In the genomic region with DNA sequence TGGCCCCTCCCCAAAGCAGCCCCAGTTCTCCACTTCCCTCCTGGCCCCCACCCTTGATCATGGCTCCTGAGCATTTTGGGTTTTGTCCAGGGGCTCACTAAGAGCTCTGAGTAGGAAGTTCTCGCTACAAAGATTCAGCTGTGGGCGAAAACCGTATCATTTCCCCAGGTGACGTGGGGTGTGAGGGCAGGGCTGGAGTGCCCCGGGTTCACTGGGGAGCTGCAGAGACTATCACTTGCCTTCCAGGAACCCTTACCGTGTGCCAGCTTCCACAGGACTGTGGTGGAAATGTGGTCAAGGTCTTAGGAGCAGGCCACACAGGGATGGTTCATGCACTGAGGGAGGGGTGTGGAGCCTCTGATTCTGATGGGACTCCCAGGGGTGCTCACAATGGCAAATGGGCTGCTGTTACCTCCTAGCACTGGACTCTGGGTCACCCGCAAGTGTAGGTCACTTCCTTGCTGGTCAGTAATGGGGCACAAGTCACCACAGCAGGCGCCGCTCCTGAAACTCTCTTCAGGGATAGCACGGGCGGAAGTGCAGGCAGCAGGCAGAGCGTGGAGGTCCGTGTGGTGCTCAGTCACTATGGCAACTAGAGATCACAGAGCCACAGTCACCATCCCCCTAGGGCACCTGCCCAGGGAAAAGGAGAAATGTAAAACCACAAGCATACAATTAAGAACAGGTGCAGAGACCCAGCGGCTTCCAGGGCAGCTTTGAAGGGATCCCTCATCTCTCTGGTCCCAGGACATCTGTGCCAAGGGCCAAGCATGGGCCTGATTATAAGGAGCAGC, we compare ENCODE assay signal across 9 cellular contexts. TPM values are rescaled to one million over a fixed set of nuclear protein-coding genes. Genes with fewer than 3 reads are reported as not detected.
A peak's percentile ranks its signal among the peaks of the same experiment; 100 is the strongest.
DNase-seq lines count a peak whose midpoint lies in the region; ATAC-seq and TF ChIP-seq lines count a peak whose summit lies in the region.
"Had no signal": no experiment of that assay in that cellular context is flagged by ENCODE, and none has a peak within 500 bp of the region (broad histone marks: within the 10 kb centered on the region; RNA-seq: fewer than 3 reads in every experiment).

No MANE protein-coding gene starts in this region.

- POLR2A ChIA-PET in CD4-positive, alpha-beta T cell (lab: Charles Lee): interaction anchor here (1.2 to 1.3 kb wide), 2 partner anchors 38 to 57 kb away, joined by 3 read pairs; a partner anchor contains a TSS

- H3K79me2 ChIP-seq in osteoblast (ENCODE audit: insufficient read depth, low read length): no peaks in the 10 kb centered on the region

- peaks cover 75% of the 10 kb centered on the region for H3K4me1 Mint-ChIP-seq in CD4-positive, alpha-beta T cell (ENCODE audit: low read depth)
- peaks cover 49% of the 10 kb centered on the region for H3K4me1 Mint-ChIP-seq in memory B cell

- CTCF ChIA-PET in CD4-positive, alpha-beta T cell (lab: Charles Lee): no interaction called here

- TF ChIP-seq CTCF in CD4-positive, alpha-beta T cell (IDR thresholded peaks at IDR 0.05): no peak
- TF ChIP-seq CTCF in osteoblast (IDR thresholded peaks at IDR 0.05; ENCODE audit: extremely low read depth, low read depth, low read length): no peak

- H3K27me3 ChIP-seq in CD4-positive, alpha-beta T cell (ENCODE audit: control insufficient read depth, insufficient read depth, low read length): no peaks in the 10 kb centered on the region
- no peaks in the 10 kb centered on the region for H3K27me3 ChIP-seq in osteoblast (ENCODE audit: insufficient read depth, low read length)

- no peak overlapping the region for H2AFZ ChIP-seq in osteoblast (ENCODE audit: low read length)

- H4K20me1 ChIP-seq in osteoblast (ENCODE audit: insufficient read depth, low read length): no peaks in the 10 kb centered on the region

- peak in 9 of 10 experiments; percentile 23 to 72 (median 46) for DNase-seq in CD4-positive, alpha-beta T cell
- DNase-seq in SHP77 (lab: John Stamatoyannopoulos, UW): peak; percentile 73 to 78
- DNase-seq in memory B cell (ENCODE audit: low spot score in 2 of 2): peak; percentile 71 to 82
- no peak for DNase-seq in AG08395 (ENCODE audit: low spot score)
- DNase-seq in C1 segment of cervical spinal cord (lab: John Stamatoyannopoulos, UW): no peak
- DNase-seq in osteoblast (ENCODE audit: insufficient read length, low spot score, missing footprints): no peak

- no peak overlapping the region for H3K4me2 ChIP-seq in osteoblast (ENCODE audit: insufficient read depth, low read length)

- peak overlapping the region; percentile 94 for H3K27ac Mint-ChIP-seq in CD4-positive, alpha-beta T cell
- peak overlapping the region; percentile 99 for H3K27ac Mint-ChIP-seq in memory B cell

- H3K36me3 Mint-ChIP-seq in CD4-positive, alpha-beta T cell (ENCODE audit: low read depth): no peaks in the 10 kb centered on the region
- no peaks in the 10 kb centered on the region for H3K36me3 Mint-ChIP-seq in memory B cell

- H3K9me3 ChIP-seq in CD4-positive, alpha-beta T cell (ENCODE audit: control insufficient read depth, low read length): no peaks in the 10 kb centered on the region
- no peaks in the 10 kb centered on the region for H3K9me3 ChIP-seq in osteoblast (ENCODE audit: low read depth, low read length)
- H3K9me3 ChIP-seq: tibial artery had no signal

- H3K27me3 Mint-ChIP-seq in CD4-positive, alpha-beta T cell: no peaks in the 10 kb centered on the region
- H3K27me3 Mint-ChIP-seq in memory B cell: no peaks in the 10 kb centered on the region

- no peaks in the 10 kb centered on the region for H3K36me3 ChIP-seq in osteoblast (ENCODE audit: insufficient read depth, low read length)
- H3K36me3 ChIP-seq: tibial artery had no signal

- H3K27ac ChIP-seq in CD4-positive, alpha-beta T cell (ENCODE audit: low read depth, low read length): peak overlapping the region; percentile 41
- no peak overlapping the region for H3K27ac ChIP-seq in osteoblast (ENCODE audit: low read depth, low read length)
- H3K27ac ChIP-seq: tibial artery had no signal

- H3K4me3 ChIP-seq in osteoblast (ENCODE audit: insufficient read depth, low read length): no peak overlapping the region
- H3K4me3 ChIP-seq: tibial artery had no signal

- ATAC-seq in CD4-positive, alpha-beta T cell (ENCODE audit: poor library complexity): peak; percentile 63
- ATAC-seq in GM19324 (IDR thresholded peaks at IDR 0.05; ENCODE audit: low FRiP score, unreplicated experiment) (peak; percentile 50), HG03571 (IDR thresholded peaks at IDR 0.05; ENCODE audit: unreplicated experiment) (peak; percentile 44), memory B cell (ENCODE audit: low read depth) (peak; percentile 74)

- H3K9me3 Mint-ChIP-seq in CD4-positive, alpha-beta T cell: no peaks in the 10 kb centered on the region
- no peaks in the 10 kb centered on the region for H3K9me3 Mint-ChIP-seq in memory B cell

- H3K4me3 Mint-ChIP-seq in CD4-positive, alpha-beta T cell: peak overlapping the region; percentile 25
- H3K4me3 Mint-ChIP-seq in memory B cell: peak overlapping the region; percentile 72

- no peaks in the 10 kb centered on the region for H3K4me1 ChIP-seq in osteoblast (ENCODE audit: insufficient read depth, low read length)
- H3K4me1 ChIP-seq: tibial artery had no signal

- intact Hi-C loops in CD4-positive, alpha-beta T cell (cut with DNase I, micrococcal nuclease): loop anchor here (5.0 kb wide), 2 partner anchors 43 to 67 kb away; no protein-coding TSS in a partner anchor

RNA-seq across cellular contexts. Expression of a gene that starts 35.4 kb away (rescaled TPM):
- under 1 TPM; 0.34 to 0.38 TPM for total RNA-seq in CD4-positive, alpha-beta T cell
- total RNA-seq in osteoblast: 0.29 TPM in 1 of 2 replicates, not detected in the other

RNA-seq across cellular contexts. Expression of a gene that starts 53.1 kb away (rescaled TPM):
- total RNA-seq in CD4-positive, alpha-beta T cell: 10 to 100 TPM; 16.4 to 16.7 TPM
- total RNA-seq in osteoblast: 5.9 and 6.9 TPM in 2 replicates

RNA-seq across cellular contexts. Expression of a gene that starts 56.9 kb away (rescaled TPM):
- 10 to 100 TPM; 59.7 to 60.8 TPM for total RNA-seq in CD4-positive, alpha-beta T cell
- not detected in 2 replicates for total RNA-seq in osteoblast

Comparison
In these comparisons a context has a peak if more than half of its experiments do, and no peak if none do; other contexts are left out.
1. DNase-seq: peak in CD4-positive, alpha-beta T cell (9 of 10), SHP77 (2 of 2) and memory B cell (2 of 2); none in AG08395 (single experiment), C1 segment of cervical spinal cord (0 of 14) and osteoblast (single experiment).
2. RNA of a gene that starts 56.9 kb away (total RNA-seq): 59.7 to 60.8 TPM in CD4-positive, alpha-beta T cell; not detected in osteoblast; every median in the first group is over 10 times any median in the second.
3. Peak in every context shown above with its lines, with median percentiles within 50 percentile points of each other: ATAC-seq.